In the genomic region with DNA sequence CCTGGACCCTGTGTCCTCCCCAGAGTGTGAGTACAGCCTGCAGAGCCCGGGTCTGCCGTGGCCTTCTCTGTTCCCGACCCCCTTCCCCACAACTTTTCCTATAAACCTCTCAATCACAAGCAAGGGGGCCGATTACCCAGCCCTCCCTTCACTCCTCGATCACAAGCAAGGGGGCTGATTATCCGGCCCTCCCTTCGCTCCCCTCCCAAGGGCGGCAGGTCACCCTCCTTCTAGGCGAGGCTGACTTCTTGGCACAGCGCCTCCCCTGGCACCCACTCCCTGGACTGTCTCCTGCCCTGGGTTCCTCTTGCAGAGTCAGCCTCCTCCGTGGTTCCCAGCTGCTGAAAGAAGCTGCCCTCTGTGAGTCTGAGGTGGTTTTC, we compare ENCODE assay signal across 20 cellular contexts.
"Had no signal": no experiment of that assay in that cellular context is flagged by ENCODE, and none has a peak within 500 bp of the region (broad histone marks: within the 10 kb centered on the region; RNA-seq: fewer than 3 reads in every experiment).

No MANE protein-coding gene starts in this region.

- H3K4me3 ChIP-seq: gastroesophageal sphincter, lower lobe of right lung, tibial artery had no signal

- H3K27me3 Mint-ChIP-seq: stimulated activated naive CD8-positive, alpha-beta T cell treated with anti-CD3 and anti-CD28 coated beads, Interleukin-15, Interleukin-2, amounts not matched to agents 100 ng/mL and 50 ng/mL, for 24 hours had no signal

- H3K4me1 ChIP-seq: gastroesophageal sphincter, lower lobe of right lung, parathyroid adenoma, tibial artery had no signal

- H3K27me3 ChIP-seq: gastroesophageal sphincter, neutrophil had no signal

- H3K36me3 Mint-ChIP-seq: activated naive CD8-positive, alpha-beta T cell treated with anti-CD3 and anti-CD28 coated beads, Interleukin-2, amount 10 ng/mL, durations not matched to agents 7 days and 5 days; naive B cell had no signal

- ATAC-seq: activated CD8-positive, alpha-beta T cell treated with anti-CD3 and anti-CD28 coated beads, Interleukin-2, amount 10 ng/mL, durations not matched to agents 7 days and 5 days; gastroesophageal sphincter; lower lobe of right lung had no signal

- H3K9me3 Mint-ChIP-seq: naive B cell had no signal

- H3K27ac ChIP-seq: epithelial cell of prostate, gastroesophageal sphincter, lower lobe of right lung, neutrophil, parathyroid adenoma, tibial artery had no signal

- H3K9me3 ChIP-seq: gastroesophageal sphincter, lower lobe of right lung, neutrophil, tibial artery had no signal

- H3K27ac Mint-ChIP-seq: activated CD8-positive, alpha-beta T cell treated with anti-CD3 and anti-CD28 coated beads, Interleukin-2, amount 10 ng/mL, durations not matched to agents 7 days and 5 days; activated naive CD8-positive, alpha-beta T cell treated with anti-CD3 and anti-CD28 coated beads, Interleukin-2, amount 10 ng/mL, durations not matched to agents 7 days and 5 days; stimulated activated naive CD8-positive, alpha-beta T cell treated with anti-CD3 and anti-CD28 coated beads, Interleukin-15, Interleukin-2, amounts not matched to agents 100 ng/mL and 50 ng/mL, for 24 hours had no signal

- DNase-seq: activated CD4-positive, alpha-beta T cell treated with anti-CD3 and anti-CD28 coated beads for 1 hour; activated CD4-positive, alpha-beta T cell treated with anti-CD3 and anti-CD28 coated beads, Interleukin-2, amount 50 U/mL, for 1 hour; activated CD8-positive, alpha-beta T cell treated with anti-CD3 and anti-CD28 coated beads, Interleukin-2, amount 10 ng/mL, durations not matched to agents 7 days and 5 days; activated gamma-delta T cell treated with Interleukin-2 at 50 U/mL for 16 hours; activated naive CD8-positive, alpha-beta T cell treated with anti-CD3 and anti-CD28 coated beads, Interleukin-2, amount 10 ng/mL, durations not matched to agents 7 days and 5 days; activated T-cell treated with anti-CD3 and anti-CD28 coated beads, Interleukin-2, amount 50 U/mL, for 1 hour; head of caudate nucleus; islet precursor cell; left cardiac atrium; lower lobe of right lung; mesendoderm; naive B cell; stimulated activated CD4-positive, alpha-beta T cell treated with anti-CD3 and anti-CD28 coated beads, Interleukin-12 subunit alpha, Interleukin-12 subunit beta, amount 100 ng/mL, for 4 hours; T-helper 9 cell; tibial artery had no signal

- H3K4me3 Mint-ChIP-seq: activated CD8-positive, alpha-beta T cell treated with anti-CD3 and anti-CD28 coated beads, Interleukin-2, amount 10 ng/mL, durations not matched to agents 7 days and 5 days; activated naive CD8-positive, alpha-beta T cell treated with anti-CD3 and anti-CD28 coated beads, Interleukin-2, amount 10 ng/mL, durations not matched to agents 7 days and 5 days; naive B cell; stimulated activated naive CD8-positive, alpha-beta T cell treated with anti-CD3 and anti-CD28 coated beads, Interleukin-15, Interleukin-2, amounts not matched to agents 100 ng/mL and 50 ng/mL, for 24 hours had no signal

- H3K36me3 ChIP-seq: gastroesophageal sphincter, lower lobe of right lung, neutrophil, tibial artery had no signal

- H3K4me1 Mint-ChIP-seq: activated naive CD8-positive, alpha-beta T cell treated with anti-CD3 and anti-CD28 coated beads, Interleukin-2, amount 10 ng/mL, durations not matched to agents 7 days and 5 days had no signal
